8 cellular contexts compared by ENCODE assay signal in genomic region chr1:227733751-227734545, GRCh38. TPM values are rescaled to one million over a fixed set of nuclear protein-coding genes. Genes with fewer than 3 reads are reported as not detected.
A peak's percentile ranks its signal among the peaks of the same experiment; 100 is the strongest.
DNase-seq lines count a peak whose midpoint lies in the region; ATAC-seq and TF ChIP-seq lines count a peak whose summit lies in the region.

No MANE protein-coding gene starts in this region.

- H3K36me3 ChIP-seq in HCT116 (ENCODE audit: control insufficient read depth in 1 of 2, insufficient read depth in 2 of 2, low read length in 2 of 2) (peaks cover 3 to 16% of the 10 kb centered on the region in 2 experiments; a peak in 3 of 4 replicates), heart right ventricle (peaks cover 0 to 40% (median 10%) of the 10 kb centered on the region in 9 donors), skeletal muscle tissue (ENCODE audit: control insufficient read depth in 3 of 3, insufficient read depth in 3 of 3, low read length in 3 of 3) (peaks cover 20 to 27% (median 25%) of the 10 kb centered on the region in 3 donors)

- H3K4me1 Mint-ChIP-seq in activated CD4-positive, alpha-beta memory T cell treated with anti-CD3 and anti-CD28 coated beads for 36 hours (ENCODE audit: low read depth), result peaks cover 45% of the 10 kb centered on the region

- H3K9me3 ChIP-seq in HCT116 (ENCODE audit: control insufficient read depth in 1 of 2, insufficient read depth in 1 of 2, low read depth in 1 of 2, low read length in 2 of 2), result no peaks in the 10 kb centered on the region
- H3K9me3 ChIP-seq in heart right ventricle, result no peaks in the 10 kb centered on the region
- no peaks in the 10 kb centered on the region for H3K9me3 ChIP-seq in skeletal muscle tissue (ENCODE audit: control insufficient read depth in 3 of 3, low read length in 3 of 3)

- H3K79me2 ChIP-seq in HCT116 (ENCODE audit: insufficient read depth, low read length), result peaks cover 62% of the 10 kb centered on the region

- H3K4me3 ChIP-seq in HCT116 (replicated peaks in 1 of 2; ENCODE audit: low read depth in 1 of 2, low read length in 2 of 2) (peak overlapping the region; percentile 81 to 98), heart right ventricle (peak overlapping the region; percentile 74 to 100 (median 92)), skeletal muscle tissue (ENCODE audit: low read length in 3 of 3) (peak overlapping the region; percentile 77 to 93 (median 90))

- no peak overlapping the region for H2AFZ ChIP-seq in HCT116 (ENCODE audit: low read depth, low read length, poor library complexity, severe bottlenecking)

- no peak for TF ChIP-seq RAD21 in HCT116 (IDR thresholded peaks at IDR 0.05; ENCODE audit: low read depth)

- H3K27ac Mint-ChIP-seq in activated CD4-positive, alpha-beta memory T cell treated with anti-CD3 and anti-CD28 coated beads for 36 hours, result peak overlapping the region; percentile 56

- intact Hi-C loops in HCT116 (cut with micrococcal nuclease) (loop anchor here (2.0 kb wide), 1 partner anchor 213 kb away; the partner anchor contains the start of gene WNT9A), heart right ventricle (cut with DNase I) (loop anchor here in 3 of 10 donors (10.0 kb wide), 2 partner anchors 169 to 249 kb away; partner anchors contain the start of gene ZNF678 (in 3 of the 3))
- intact Hi-C loops in activated CD4-positive, alpha-beta memory T cell treated with anti-CD3 and anti-CD28 coated beads for 36 hours (cut with micrococcal nuclease), result loop anchor here (2.0 to 10.0 kb wide), 3 partner anchors 29 to 431 kb away; partner anchors contain the start of gene IBA57

- H3K27me3 ChIP-seq in HCT116 (ENCODE audit: insufficient read depth, low read length) (no peaks in the 10 kb centered on the region), heart right ventricle (no peaks in the 10 kb centered on the region), skeletal muscle tissue (ENCODE audit: control insufficient read depth in 3 of 3, insufficient read depth in 3 of 3, low read length in 3 of 3) (no peaks in the 10 kb centered on the region)

- H3K9ac ChIP-seq in HCT116 (ENCODE audit: low read length), result peak overlapping the region; percentile 90
- H3K9ac ChIP-seq in skeletal muscle tissue (ENCODE audit: low read depth in 1 of 3, low read length in 3 of 3), result peak overlapping the region; percentile 88 to 96 (median 89)

- ATAC-seq in HCT116 (no peak), heart right ventricle (no peak), HG03442 (IDR thresholded peaks at IDR 0.05; ENCODE audit: unreplicated experiment) (no peak), GM21529 (IDR thresholded peaks at IDR 0.05; ENCODE audit: unreplicated experiment) (no peak)

- TF ChIP-seq CTCF in HCT116 (IDR thresholded peaks at IDR 0.05 in 2 of 3, conservative IDR thresholded peaks at IDR 0.05 in 1 of 3; ENCODE audit: borderline replicate concordance in 1 of 3, insufficient read depth in 1 of 3, low read depth in 2 of 3, low read length in 2 of 3) (no peak), heart right ventricle (IDR thresholded peaks at IDR 0.05) (no peak)

- TSS peak; percentile 65 for BruUV-seq in HCT116 (replicated peaks; lab: Mats Ljungman, UMichigan)

- WGBS in heart right ventricle, 2 donors, result 76 to 77% methylated on average over 23 to 24 of the region's 24 CpGs

- H3K9me2 ChIP-seq in HCT116 (ENCODE audit: insufficient read depth), result no peaks in the 10 kb centered on the region

- peak overlapping the region; percentile 90 for H3K4me2 ChIP-seq in HCT116 (ENCODE audit: low read length)

- no peaks in the 10 kb centered on the region for H3K27me3 Mint-ChIP-seq in activated CD4-positive, alpha-beta memory T cell treated with anti-CD3 and anti-CD28 coated beads for 36 hours

- no peaks in the 10 kb centered on the region for H3K9me3 Mint-ChIP-seq in activated CD4-positive, alpha-beta memory T cell treated with anti-CD3 and anti-CD28 coated beads for 36 hours

- no peaks in the 10 kb centered on the region for H4K20me1 ChIP-seq in HCT116 (ENCODE audit: insufficient read depth)

- H3K36me3 Mint-ChIP-seq in activated CD4-positive, alpha-beta memory T cell treated with anti-CD3 and anti-CD28 coated beads for 36 hours, result peaks cover 8% of the 10 kb centered on the region

- POLR2A ChIA-PET in HCT116 (lab: Charles Lee), result no interaction called here
- POLR2A ChIA-PET in activated CD4-positive, alpha-beta memory T cell treated with anti-CD3 and anti-CD28 coated beads for 36 hours (lab: Charles Lee), result interaction anchor here (0.9 kb wide), 1 partner anchor 171 kb away, joined by 4 read pairs; the partner anchor contains the start of gene ZNF678

- CTCF ChIA-PET in HCT116 (lab: Charles Lee), result no interaction called here
- CTCF ChIA-PET in activated CD4-positive, alpha-beta memory T cell treated with anti-CD3 and anti-CD28 coated beads for 36 hours (lab: Charles Lee), result interaction anchor here (0.6 to 1.9 kb wide), 2 partner anchors 28 to 212 kb away, joined by 5 read pairs; no protein-coding TSS in a partner anchor

- H3K4me1 ChIP-seq in HCT116 (ENCODE audit: control insufficient read depth in 1 of 2, insufficient read depth in 2 of 2, low read length in 2 of 2) (peaks cover 11 to 34% of the 10 kb centered on the region in 2 experiments), heart right ventricle (peaks cover 13 to 59% (median 42%) of the 10 kb centered on the region in 9 donors), skeletal muscle tissue (ENCODE audit: control insufficient read depth in 3 of 3, insufficient read depth in 3 of 3, low read length in 3 of 3) (peaks cover 28 to 59% (median 34%) of the 10 kb centered on the region in 3 donors)

- RAD21 ChIA-PET in HCT116 (lab: Charles Lee; ENCODE audit: low non-redundant PET in 1 of 2, low total read pairs in 2 of 2, uncharacterized antibody in 2 of 2, unreplicated experiment in 2 of 2), result no interaction called here

- peak overlapping the region; percentile 81 for H3K27ac ChIP-seq in HCT116 (ENCODE audit: low read depth, low read length)
- peak overlapping the region in 7 of 10 donors; percentile 87 to 96 (median 93) for H3K27ac ChIP-seq in heart right ventricle
- peak overlapping the region; percentile 86 for H3K27ac ChIP-seq in skeletal muscle tissue (ENCODE audit: low read depth, low read length)

- no peak for DNase-seq in HCT116 (ENCODE audit: low read depth, low spot score)
- no peak for DNase-seq in activated CD4-positive, alpha-beta memory T cell treated with anti-CD3 and anti-CD28 coated beads for 36 hours
- no peak for DNase-seq in heart right ventricle
- DNase-seq in NK-92 treated with Interleukin-12 subunit alpha and Interleukin-12 subunit beta, amount 100 ng/mL, for 24 hours (lab: John Stamatoyannopoulos, UW), result no peak
- DNase-seq in CD1c-positive myeloid dendritic cell (ENCODE audit: extremely low spot score), result no peak

- H3K4me3 Mint-ChIP-seq in activated CD4-positive, alpha-beta memory T cell treated with anti-CD3 and anti-CD28 coated beads for 36 hours, result peak overlapping the region; percentile 94

- no peak for TF ChIP-seq POLR2A in HCT116 (IDR thresholded peaks at IDR 0.05; ENCODE audit: borderline replicate concordance, extremely low read depth, insufficient read depth, insufficient read length)

TF ChIP-seq in HCT116, 20 proteins besides CTCF, POLR2A, EP300 and RAD21:
- TF ChIP-seq ELF1 (IDR thresholded peaks at IDR 0.05; ENCODE audit: borderline replicate concordance, low read depth) (no peak), ZBTB33 (IDR thresholded peaks at IDR 0.05; ENCODE audit: extremely low read depth, insufficient replicate concordance, low read length) (no peak), ZNF274 (IDR thresholded peaks at IDR 0.05; ENCODE audit: low read depth, low read length) (no peak), EGR1 (IDR thresholded peaks at IDR 0.05; ENCODE audit: low read depth) (no peak), SRF (IDR thresholded peaks at IDR 0.05; ENCODE audit: low read depth) (no peak), TCF7L2 (IDR thresholded peaks at IDR 0.05; ENCODE audit: borderline replicate concordance, extremely low read depth, insufficient read depth, insufficient read length) (no peak)

RNA-seq across cellular contexts. Expression of gene JMJD4, which starts 1.2 kb away (rescaled TPM):
- total RNA-seq in HCT116 (2021; ENCODE audit: unreplicated experiment), result 14.3 TPM
- 10.8 and 11.1 TPM in 2 replicates for polyA plus RNA-seq in HCT116 (2012)
- total RNA-seq in activated CD4-positive, alpha-beta memory T cell treated with anti-CD3 and anti-CD28 coated beads for 36 hours, result 10 to 100 TPM; 15.2 to 16.1 TPM
- total RNA-seq in heart right ventricle, result 10 to 100 TPM in 5 of 10 donors, 1 to 10 TPM in 5; 7.6 to 13.4 (median 9.9) TPM
- polyA plus RNA-seq in heart right ventricle, result 10 to 100 TPM; 10.4 to 13.0 TPM
- 19.3 TPM for total RNA-seq in skeletal muscle tissue

RNA-seq across cellular contexts. Expression of gene SNAP47, which starts 1.3 kb away (rescaled TPM):
- total RNA-seq in HCT116 (2021; ENCODE audit: unreplicated experiment) (37.9 TPM), heart right ventricle (100 to 1,000 TPM in 1 of 10 donors, 10 to 100 TPM in 9; 23.2 to 102 (median 65.4) TPM), skeletal muscle tissue (44.9 TPM)
- 30.3 and 31.9 TPM in 2 replicates for polyA plus RNA-seq in HCT116 (2012)
- 10 to 100 TPM; 30.9 to 32.5 TPM for total RNA-seq in activated CD4-positive, alpha-beta memory T cell treated with anti-CD3 and anti-CD28 coated beads for 36 hours
- polyA plus RNA-seq in heart right ventricle, result 10 to 100 TPM; 18.4 to 22.9 TPM
